In genomic region chr7:4683884-4684565, GRCh38 we compare ENCODE assay signal across 8 cellular contexts. TPM values are rescaled to one million over a fixed set of nuclear protein-coding genes. Genes with fewer than 3 reads are reported as not detected.
DNase-seq lines count a peak whose midpoint lies in the region; ATAC-seq and TF ChIP-seq lines count a peak whose summit lies in the region.

No MANE protein-coding gene starts in this region.

- H3K27me3 Mint-ChIP-seq in dendritic cell treated with granulocyte-macrophage colony-stimulating factor and Interleukin-4, amounts not matched to agents 40 ng/mL and 50 ng/mL, for 4 days, result peaks cover 1% of the 10 kb centered on the region
- no peaks in the 10 kb centered on the region for H3K27me3 Mint-ChIP-seq in stimulated activated naive B cell treated with anti-CD40 and anti-IgM and Interleukin-4, amounts not matched to agents 10 μg/mL and 1 μg/mL and 100 μg/mL, for 72 hours

- H3K4me1 Mint-ChIP-seq in dendritic cell treated with granulocyte-macrophage colony-stimulating factor and Interleukin-4, amounts not matched to agents 40 ng/mL and 50 ng/mL, for 4 days (ENCODE audit: low read depth), result peaks cover 62% of the 10 kb centered on the region
- peaks cover 32 to 61% of the 10 kb centered on the region in 2 donors for H3K4me1 Mint-ChIP-seq in stimulated activated naive B cell treated with anti-CD40 and anti-IgM and Interleukin-4, amounts not matched to agents 10 μg/mL and 1 μg/mL and 100 μg/mL, for 72 hours

- intact Hi-C loops in dendritic cell treated with granulocyte-macrophage colony-stimulating factor and Interleukin-4, amounts not matched to agents 40 ng/mL and 50 ng/mL, for 4 days (cut with micrococcal nuclease), result loop anchor here (2.0 to 5.0 kb wide), 2 partner anchors 43 to 71 kb away; no protein-coding TSS in a partner anchor
- intact Hi-C loops in lower leg skin (cut with DNase I; ENCODE audit: low total_unique reads), result loop anchor here (5.0 kb wide), 2 partner anchors 42 to 68 kb away; no protein-coding TSS in a partner anchor

- DNase-seq in NCI-H1417 (lab: John Stamatoyannopoulos, UW), result peak in 2 of 3 experiments; percentile 32 to 51
- DNase-seq in NCI-H1417 treated with DMSO at 0.1 percent for 48 hours (lab: John Stamatoyannopoulos, UW), result no peak
- DNase-seq in HPDE6-E6E7 (ENCODE audit: extremely low spot score), result peak; percentile 60
- peak in 1 of 2 donors; percentile 45 for DNase-seq in lower leg skin (ENCODE audit: low spot score in 2 of 2)
- peak; percentile 63 for DNase-seq in stimulated activated naive B cell treated with anti-CD40 and anti-IgM and Interleukin-4, amounts not matched to agents 10 μg/mL and 1 μg/mL and 100 μg/mL, for 72 hours
- no peak for DNase-seq in NCI-H524 treated with DMSO at 0.1 percent for 48 hours (lab: John Stamatoyannopoulos, UW)

- H3K27ac Mint-ChIP-seq in dendritic cell treated with granulocyte-macrophage colony-stimulating factor and Interleukin-4, amounts not matched to agents 40 ng/mL and 50 ng/mL, for 4 days, result peak overlapping the region; percentile 93
- peak overlapping the region; percentile 92 for H3K27ac Mint-ChIP-seq in stimulated activated naive B cell treated with anti-CD40 and anti-IgM and Interleukin-4, amounts not matched to agents 10 μg/mL and 1 μg/mL and 100 μg/mL, for 72 hours

- H3K36me3 Mint-ChIP-seq in dendritic cell treated with granulocyte-macrophage colony-stimulating factor and Interleukin-4, amounts not matched to agents 40 ng/mL and 50 ng/mL, for 4 days (ENCODE audit: low read depth), result peaks cover 47% of the 10 kb centered on the region
- peaks cover 17 to 24% of the 10 kb centered on the region in 2 donors for H3K36me3 Mint-ChIP-seq in stimulated activated naive B cell treated with anti-CD40 and anti-IgM and Interleukin-4, amounts not matched to agents 10 μg/mL and 1 μg/mL and 100 μg/mL, for 72 hours

- H3K4me3 ChIP-seq in WI38 (ENCODE audit: low read depth, low read length), result peak overlapping the region; percentile 91
- H3K4me3 ChIP-seq in lower leg skin (ENCODE audit: low read depth, poor library complexity, severe bottlenecking), result peak overlapping the region; percentile 71

- peak overlapping the region; percentile 85 for H3K4me3 Mint-ChIP-seq in dendritic cell treated with granulocyte-macrophage colony-stimulating factor and Interleukin-4, amounts not matched to agents 40 ng/mL and 50 ng/mL, for 4 days
- H3K4me3 Mint-ChIP-seq in stimulated activated naive B cell treated with anti-CD40 and anti-IgM and Interleukin-4, amounts not matched to agents 10 μg/mL and 1 μg/mL and 100 μg/mL, for 72 hours, result peak overlapping the region; percentile 87 to 94

- 0 out of 2 replicates have a peak, but pooled peaks have one; percentile 8 for TF ChIP-seq CTCF in WI38 (IDR thresholded peaks at IDR 0.05; ENCODE audit: low read depth, low read length)
- TF ChIP-seq CTCF in lower leg skin (IDR thresholded peaks at IDR 0.05), result no peak

- no peak for TF ChIP-seq POLR2A in lower leg skin (IDR thresholded peaks at IDR 0.05)

- peaks cover 8% of the 10 kb centered on the region for H3K9me3 Mint-ChIP-seq in dendritic cell treated with granulocyte-macrophage colony-stimulating factor and Interleukin-4, amounts not matched to agents 40 ng/mL and 50 ng/mL, for 4 days
- H3K9me3 Mint-ChIP-seq in stimulated activated naive B cell treated with anti-CD40 and anti-IgM and Interleukin-4, amounts not matched to agents 10 μg/mL and 1 μg/mL and 100 μg/mL, for 72 hours, result no peaks in the 10 kb centered on the region

- peak; percentile 60 to 70 for ATAC-seq in stimulated activated naive B cell treated with anti-CD40 and anti-IgM and Interleukin-4, amounts not matched to agents 10 μg/mL and 1 μg/mL and 100 μg/mL, for 72 hours (replicated peaks)

- WGBS in lower leg skin, 2 donors, result 1% methylated on average over 16 of the region's 16 CpGs

RNA-seq across cellular contexts. Expression of gene FOXK1, which starts 1.9 kb away (rescaled TPM):
- 10 to 100 TPM; 22.0 to 41.3 (median 30.3) TPM for total RNA-seq in lower leg skin

Comparison
In these comparisons a context has a peak if more than half of its experiments do, and no peak if none do; other contexts are left out.
1. DNase-seq: peak in NCI-H1417 (2 of 3), HPDE6-E6E7 (single experiment) and stimulated activated naive B cell treated with anti-CD40 and anti-IgM and Interleukin-4, amounts not matched to agents 10 μg/mL and 1 μg/mL and 100 μg/mL, for 72 hours (single experiment); none in NCI-H1417 treated with DMSO at 0.1 percent for 48 hours (single experiment) and NCI-H524 treated with DMSO at 0.1 percent for 48 hours (single experiment).